ENCODE assay signal across 8 cellular contexts in genomic region chr2:39120771-39121522, GRCh38. TPM values are rescaled to one million over a fixed set of nuclear protein-coding genes. Genes with fewer than 3 reads are reported as not detected.
A peak's percentile ranks its signal among the peaks of the same experiment; 100 is the strongest.
DNase-seq lines count a peak whose midpoint lies in the region; ATAC-seq and TF ChIP-seq lines count a peak whose summit lies in the region.

SOS1 (minus strand) TSS chr2:39121051; CDS start chr2:39120422, 629 bp downstream.

- H3K9ac ChIP-seq in adipocyte (ENCODE audit: low read length) (peak within 1 kb of the TSS; percentile 96), trophoblast cell (ENCODE audit: low read length) (peak within 1 kb of the TSS; percentile 96)

- H2AFZ ChIP-seq in trophoblast cell (ENCODE audit: insufficient read depth, low read length, poor library complexity): peak within 1 kb of the TSS; percentile 65

- peak within 1 kb of the TSS; percentile 99 for H4K91ac ChIP-seq in trophoblast cell (ENCODE audit: low read depth, low read length)

- H4K8ac ChIP-seq in trophoblast cell (ENCODE audit: low read depth, low read length): peak within 1 kb of the TSS; percentile 82

- H3K79me2 ChIP-seq in trophoblast cell (ENCODE audit: control insufficient read depth, insufficient read depth, low read length, poor library complexity): peaks cover 9% of the 10 kb centered on the region

- no peak for TF ChIP-seq CTCF in GM13976 (IDR thresholded peaks at IDR 0.05; ENCODE audit: borderline replicate concordance, control extremely low read depth, extremely low read depth, insufficient read depth, missing control alignments)
- no peak for TF ChIP-seq CTCF in cardiac muscle cell (IDR thresholded peaks at IDR 0.05; ENCODE audit: low read depth, low read length)
- peak in 1 of 5 experiments; percentile 23 for TF ChIP-seq CTCF in tibial nerve (IDR thresholded peaks at IDR 0.05)

- H3K4me1 ChIP-seq in adipocyte (ENCODE audit: control insufficient read depth, insufficient read depth, low read length): peaks cover 45% of the 10 kb centered on the region
- H3K4me1 ChIP-seq in cardiac muscle cell (ENCODE audit: low read depth): peaks cover 28% of the 10 kb centered on the region
- peaks cover 6 to 7% of the 10 kb centered on the region in 2 experiments for H3K4me1 ChIP-seq in trophoblast cell (ENCODE audit: control insufficient read depth in 1 of 2, insufficient read depth in 2 of 2, low read length in 2 of 2)
- H3K4me1 ChIP-seq in tibial nerve: peaks cover 0 to 49% (median 39%) of the 10 kb centered on the region in 4 donors

- WGBS in trophoblast cell (ENCODE audit: extremely low coverage, insufficient coverage, insufficient read length): no CpG with 5 or more reads among the region's 60 CpGs
- 2 to 5% methylated on average over 14 to 26 of the region's 60 CpGs for WGBS in tibial nerve, 2 donors

- peak within 1 kb of the TSS; percentile 96 for H2BK5ac ChIP-seq in trophoblast cell (ENCODE audit: low read depth, low read length, poor library complexity)

- H3K4me3 ChIP-seq in adipocyte (ENCODE audit: low read length): peak within 1 kb of the TSS; percentile 92
- H3K4me3 ChIP-seq in cardiac muscle cell: peak within 1 kb of the TSS; percentile 98
- peak within 1 kb of the TSS; percentile 86 for H3K4me3 ChIP-seq in trophoblast cell (ENCODE audit: low read depth, low read length)
- H3K4me3 ChIP-seq in tibial nerve: peak within 1 kb of the TSS; percentile 85 to 93 (median 87)

- H3K23ac ChIP-seq in trophoblast cell (ENCODE audit: low read length): no peak within 1 kb of the TSS

- ATAC-seq in HG02852 (IDR thresholded peaks at IDR 0.05; ENCODE audit: unreplicated experiment): peak; percentile 48

- H3K27me3 ChIP-seq in adipocyte (replicated peaks; ENCODE audit: control insufficient read depth, insufficient read depth, low read length): no peaks in the 10 kb centered on the region
- no peaks in the 10 kb centered on the region for H3K27me3 ChIP-seq in cardiac muscle cell
- no peaks in the 10 kb centered on the region for H3K27me3 ChIP-seq in trophoblast cell (ENCODE audit: insufficient read depth, low read length)
- H3K27me3 ChIP-seq in tibial nerve: no peaks in the 10 kb centered on the region

- H3K79me1 ChIP-seq in trophoblast cell (ENCODE audit: low read length): peaks cover 18% of the 10 kb centered on the region

- H2BK12ac ChIP-seq in trophoblast cell (ENCODE audit: low read length): no peak within 1 kb of the TSS

- TF ChIP-seq POLR2A in tibial nerve (IDR thresholded peaks at IDR 0.05): peak; percentile 88 to 92

- H2AK5ac ChIP-seq in trophoblast cell (ENCODE audit: low read length): no peak within 1 kb of the TSS

- in situ Hi-C loops in GM13976 (cut with MboI; ENCODE audit: low sequenced_read_pairs, unreplicated experiment): loop anchor here (10.0 kb wide), 1 partner anchor 104 kb away; no protein-coding TSS in a partner anchor

- peak within 1 kb of the TSS; percentile 98 for H3K27ac ChIP-seq in cardiac muscle cell
- H3K27ac ChIP-seq in trophoblast cell (ENCODE audit: low read depth, low read length): peak within 1 kb of the TSS; percentile 80
- H3K27ac ChIP-seq in tibial nerve: peak within 1 kb of the TSS; percentile 90 to 99 (median 97)

- H3K9me3 ChIP-seq in adipocyte (ENCODE audit: control insufficient read depth, low read length): no peaks in the 10 kb centered on the region
- no peaks in the 10 kb centered on the region for H3K9me3 ChIP-seq in cardiac muscle cell (ENCODE audit: low read depth)
- H3K9me3 ChIP-seq in trophoblast cell (ENCODE audit: insufficient read depth, low read depth, low read length): no peaks in the 10 kb centered on the region
- H3K9me3 ChIP-seq in tibial nerve: no peaks in the 10 kb centered on the region

- H3K18ac ChIP-seq in trophoblast cell (ENCODE audit: low read length): peak within 1 kb of the TSS; percentile 70

- peaks cover 16% of the 10 kb centered on the region for H3K36me3 ChIP-seq in adipocyte (ENCODE audit: control insufficient read depth, insufficient read depth, low read length, severe bottlenecking)
- no peaks in the 10 kb centered on the region for H3K36me3 ChIP-seq in cardiac muscle cell
- no peaks in the 10 kb centered on the region for H3K36me3 ChIP-seq in trophoblast cell (ENCODE audit: control insufficient read depth in 1 of 2, insufficient read depth in 2 of 2, low read length in 2 of 2)
- no peaks in the 10 kb centered on the region for H3K36me3 ChIP-seq in tibial nerve

- peak within 1 kb of the TSS; percentile 70 for H3K4me2 ChIP-seq in trophoblast cell (ENCODE audit: low read length)

- peak; percentile 90 for DNase-seq in GM13976 (ENCODE audit: low spot score)
- DNase-seq in NCI-H1436 treated with DMSO at 0.1 percent for 48 hours (lab: John Stamatoyannopoulos, UW): peak; percentile 73
- DNase-seq in T follicular helper cell (ENCODE audit: low read depth): peak; percentile 89
- DNase-seq in adipocyte (ENCODE audit: low read depth): peak; percentile 97
- DNase-seq in cardiac muscle cell (ENCODE audit: low read depth in 1 of 2, low spot score in 1 of 2): peak; percentile 95 to 97
- DNase-seq in trophoblast cell: peak; percentile 96 to 98
- peak; percentile 89 to 92 for DNase-seq in tibial nerve (ENCODE audit: low spot score in 2 of 2)

- peak within 1 kb of the TSS; percentile 90 for H4K12ac ChIP-seq in trophoblast cell (ENCODE audit: low read depth, low read length)

- H3K14ac ChIP-seq in trophoblast cell (ENCODE audit: low read length): peak within 1 kb of the TSS; percentile 94

- TF ChIP-seq EP300 in tibial nerve (IDR thresholded peaks at IDR 0.05): peak; percentile 17 to 95

- peak within 1 kb of the TSS; percentile 56 for H2BK120ac ChIP-seq in trophoblast cell (ENCODE audit: insufficient read depth, low read length, poor library complexity)

- peak within 1 kb of the TSS; percentile 88 for H3K4ac ChIP-seq in trophoblast cell (ENCODE audit: low read depth, low read length)

RNA-seq across cellular contexts. Expression of gene SOS1, which starts in this region (rescaled TPM):
- total RNA-seq in cardiac muscle cell (18.7 and 31.6 TPM in 2 replicates), tibial nerve (10 to 100 TPM; 18.6 to 27.3 (median 23.4) TPM)
- polyA plus RNA-seq in cardiac muscle cell: 15.3 and 18.4 TPM in 2 replicates
- polyA plus RNA-seq in trophoblast cell (2013): 31.6 and 32.3 TPM in 2 replicates

Comparison
In these comparisons a context has a peak if more than half of its experiments do, and no peak if none do; other contexts are left out.
1. Peak in every context shown above with its lines: DNase-seq, ATAC-seq, H3K4me3 ChIP-seq and H3K27ac ChIP-seq.